ENCODE assay signal across 8 cellular contexts in genomic region chr1:76868154-76868882, GRCh38. TPM values are rescaled to one million over a fixed set of nuclear protein-coding genes. Genes with fewer than 3 reads are reported as not detected.
DNase-seq lines count a peak whose midpoint lies in the region; ATAC-seq and TF ChIP-seq lines count a peak whose summit lies in the region.

No MANE protein-coding gene starts in this region.

- H3K9me3 ChIP-seq in HEK293 (ENCODE audit: control insufficient read depth, insufficient read depth, low read depth, low read length), result no peaks in the 10 kb centered on the region
- H3K9me3 ChIP-seq in PC-3 (ENCODE audit: low read length), result no peaks in the 10 kb centered on the region
- H3K9me3 ChIP-seq in right lobe of liver, result no peaks in the 10 kb centered on the region
- H3K9me3 ChIP-seq in subcutaneous abdominal adipose tissue (ENCODE audit: control insufficient read depth in 5 of 5, low read length in 5 of 5), result peaks cover 0 to 2% (median 0%) of the 10 kb centered on the region in 5 donors

- H3K9ac ChIP-seq in PC-3 (ENCODE audit: low read length) (no peak overlapping the region), subcutaneous abdominal adipose tissue (ENCODE audit: low read length in 5 of 5) (no peak overlapping the region)

- DNase-seq in DMS53 (lab: John Stamatoyannopoulos, UW) (peak; percentile 84), PC-3 (peak; percentile 13), dedifferentiated amniotic fluid mesenchymal stem cell (ENCODE audit: extremely low spot score) (peak; percentile 45), right lobe of liver (peak in 2 of 3 donors; percentile 31 to 55), T-helper 9 cell (no peak)

- POLR2A ChIA-PET in HEK293 (lab: Yijun Ruan, JAX) (no interaction called here), PC-3 (lab: Charles Lee; ENCODE audit: unreplicated experiment) (no interaction called here)

- TF ChIP-seq CTCF in HEK293 (tag by site-specific recombination; IDR thresholded peaks at IDR 0.05) (peak; percentile 98), PC-3 (conservative IDR thresholded peaks at IDR 0.05; ENCODE audit: low read depth, low read length) (peak; percentile 34; the same call in 1 of the 2 replicates), right lobe of liver (IDR thresholded peaks at IDR 0.05) (no peak)

- TF ChIP-seq POLR2A in right lobe of liver (IDR thresholded peaks at IDR 0.05), result no peak

- H4K20me1 ChIP-seq in PC-3 (ENCODE audit: low read length), result no peaks in the 10 kb centered on the region

- ATAC-seq in PC-3, result peak; percentile 88
- peak; percentile 42 to 67 (median 54) for ATAC-seq in right lobe of liver
- ATAC-seq in GM19455 (IDR thresholded peaks at IDR 0.05; ENCODE audit: unreplicated experiment), result no peak

- H3K27ac ChIP-seq in HEK293 (ENCODE audit: extremely low read depth, low read depth, low read length), result no peak overlapping the region; the same call in 1 of the 2 replicates
- no peak overlapping the region for H3K27ac ChIP-seq in PC-3 (ENCODE audit: low read length)
- no peak overlapping the region for H3K27ac ChIP-seq in right lobe of liver
- no peak overlapping the region for H3K27ac ChIP-seq in subcutaneous abdominal adipose tissue (ENCODE audit: low read depth, low read length)

- 2% methylated on average over 23 of the region's 65 CpGs for WGBS in right lobe of liver (ENCODE audit: insufficient coverage, low coverage, low lambda C conversion rate, missing lambda C conversion rate)

- no peaks in the 10 kb centered on the region for H3F3A ChIP-seq in PC-3 (ENCODE audit: low read length, unreplicated experiment)

- no peaks in the 10 kb centered on the region for H3K79me2 ChIP-seq in PC-3 (ENCODE audit: low read length)

- CTCF ChIA-PET in HEK293 (lab: Yijun Ruan, JAX), result interaction anchor here (0.7 to 1.0 kb wide), 2 partner anchors 145 to 168 kb away, joined by 3 read pairs; no protein-coding TSS in a partner anchor
- CTCF ChIA-PET in PC-3 (lab: Charles Lee), result no interaction called here

- H3K4me1 ChIP-seq in HEK293 (ENCODE audit: control insufficient read depth, insufficient read depth, low read length) (no peaks in the 10 kb centered on the region), PC-3 (ENCODE audit: insufficient read depth, low read length) (peaks cover 11% of the 10 kb centered on the region), right lobe of liver (peaks cover 0 to 12% (median 0%) of the 10 kb centered on the region in 4 donors), subcutaneous abdominal adipose tissue (ENCODE audit: control insufficient read depth in 5 of 5, insufficient read depth in 5 of 5, low read length in 5 of 5) (peaks cover 0 to 21% (median 20%) of the 10 kb centered on the region in 5 donors)

- H3K36me3 ChIP-seq in HEK293 (ENCODE audit: control insufficient read depth in 2 of 2, insufficient read depth in 1 of 2, low read length in 2 of 2) (no peaks in the 10 kb centered on the region), PC-3 (ENCODE audit: low read depth, low read length) (no peaks in the 10 kb centered on the region), right lobe of liver (no peaks in the 10 kb centered on the region), subcutaneous abdominal adipose tissue (ENCODE audit: control insufficient read depth in 5 of 5, insufficient read depth in 5 of 5, low read length in 5 of 5) (no peaks in the 10 kb centered on the region)

- intact Hi-C loops in PC-3 (cut with micrococcal nuclease) (no loop called here), right lobe of liver (cut with DNase I) (no loop called here)

- H3K4me3 ChIP-seq in HEK293 (ENCODE audit: low read depth, low read length) (peak overlapping the region; percentile 69), PC-3 (ENCODE audit: low read length) (peak overlapping the region; percentile 78), right lobe of liver (peak overlapping the region in 1 of 3 donors; percentile 24), subcutaneous abdominal adipose tissue (ENCODE audit: low read depth in 1 of 5, low read length in 5 of 5) (peak overlapping the region in 4 of 5 donors; percentile 43 to 56 (median 52))

- H3K27me3 ChIP-seq in PC-3 (ENCODE audit: low read length) (peaks cover 70% of the 10 kb centered on the region), right lobe of liver (peaks cover 0 to 9% of the 10 kb centered on the region in 2 donors), subcutaneous abdominal adipose tissue (ENCODE audit: control insufficient read depth in 5 of 5, insufficient read depth in 4 of 5, low read length in 5 of 5) (peaks cover 20 to 39% (median 28%) of the 10 kb centered on the region in 5 donors)

- no TSS peak for BruUV-seq in PC-3 (replicated peaks; lab: Mats Ljungman, UMichigan)

- H3K4me2 ChIP-seq in PC-3 (ENCODE audit: low read length), result peak overlapping the region; percentile 99

- no peaks in the 10 kb centered on the region for H3K9me2 ChIP-seq in PC-3 (replicated peaks; ENCODE audit: low read length)

- peak overlapping the region; percentile 99 for H2AFZ ChIP-seq in PC-3 (ENCODE audit: low read length)

TF ChIP-seq in HEK293, 187 proteins besides CTCF, POLR2A, EP300 and RAD21 (continues in another document):
- no peak for TF ChIP-seq ZNF837 (tag by site-specific recombination; IDR thresholded peaks at IDR 0.05)
- no peak for TF ChIP-seq ZBTB17 (tag by site-specific recombination; IDR thresholded peaks at IDR 0.05)
- no peak for TF ChIP-seq PRDM6 (tag by site-specific recombination; IDR thresholded peaks at IDR 0.05)
- 0 out of 2 replicates have a peak, but pooled peaks have one; percentile 16 for TF ChIP-seq ZBTB10 (tag by site-specific recombination; IDR thresholded peaks at IDR 0.05)
- no peak for TF ChIP-seq EGR2 (tag by site-specific recombination; IDR thresholded peaks at IDR 0.05; ENCODE audit: low read depth)
- no peak for TF ChIP-seq ZNF639 (tag by site-specific recombination; IDR thresholded peaks at IDR 0.05)
- peak; percentile 75; the same call in 1 of the 2 replicates for TF ChIP-seq ZNF692 (tag by site-specific recombination; IDR thresholded peaks at IDR 0.05)
- TF ChIP-seq SP7 (tag by site-specific recombination; IDR thresholded peaks at IDR 0.05), result 0 out of 2 replicates have a peak, but pooled peaks have one; percentile 12

RNA-seq across cellular contexts. Expression of gene ST6GALNAC5, which starts 1.0 kb away (rescaled TPM):
- 0.36 and 1.2 TPM in 2 replicates for total RNA-seq in PC-3 (2014; rRNA removed)
- not detected for total RNA-seq in right lobe of liver

Comparison
In these comparisons a context has a peak if more than half of its experiments do, and no peak if none do; other contexts are left out.
1. CTCF ChIP-seq: peak in HEK293 (single experiment) and PC-3 (single experiment); none in right lobe of liver (0 of 4).